8 cellular contexts compared by ENCODE assay signal in the genomic region with DNA sequence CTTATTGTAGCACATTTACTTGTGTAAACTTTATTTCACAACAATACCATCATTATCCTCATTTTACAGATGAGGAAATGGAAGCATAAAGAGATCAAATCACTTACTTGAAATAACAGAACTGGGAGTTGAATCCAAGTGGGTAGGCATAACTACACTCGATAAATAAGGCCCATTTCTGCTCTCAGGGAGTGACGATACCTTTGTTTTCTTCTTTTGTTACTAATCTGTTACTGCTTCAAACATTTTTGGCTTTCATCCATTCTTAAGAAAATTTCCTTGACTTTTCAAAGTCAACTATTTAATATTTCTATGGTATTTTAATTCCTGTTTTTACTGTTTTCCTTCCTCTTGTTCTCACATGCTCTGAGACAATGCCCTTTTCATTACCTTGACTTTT.
"Had no signal": no experiment of that assay in that cellular context is flagged by ENCODE, and none has a peak within 500 bp of the region (broad histone marks: within the 10 kb centered on the region; RNA-seq: fewer than 3 reads in every experiment).

No MANE protein-coding gene starts in this region.

- H2AFZ ChIP-seq: GM23248 had no signal

- H3K9me3 ChIP-seq: HAP-1 had no signal

- H3K4me1 ChIP-seq: HAP-1 had no signal

- DNase-seq: GM23248, GOT3, H7, KBM-7 had no signal

- ATAC-seq: HCT116 had no signal

- H3K4me3 ChIP-seq: GM23248, HAP-1 had no signal

- FAIRE-seq: HepG2 had no signal

- H3K36me3 ChIP-seq: HAP-1 had no signal

- H3K27ac ChIP-seq: GM23248, HL-60 had no signal

- H3K9ac ChIP-seq: GM23248 had no signal
